In the genomic region with DNA sequence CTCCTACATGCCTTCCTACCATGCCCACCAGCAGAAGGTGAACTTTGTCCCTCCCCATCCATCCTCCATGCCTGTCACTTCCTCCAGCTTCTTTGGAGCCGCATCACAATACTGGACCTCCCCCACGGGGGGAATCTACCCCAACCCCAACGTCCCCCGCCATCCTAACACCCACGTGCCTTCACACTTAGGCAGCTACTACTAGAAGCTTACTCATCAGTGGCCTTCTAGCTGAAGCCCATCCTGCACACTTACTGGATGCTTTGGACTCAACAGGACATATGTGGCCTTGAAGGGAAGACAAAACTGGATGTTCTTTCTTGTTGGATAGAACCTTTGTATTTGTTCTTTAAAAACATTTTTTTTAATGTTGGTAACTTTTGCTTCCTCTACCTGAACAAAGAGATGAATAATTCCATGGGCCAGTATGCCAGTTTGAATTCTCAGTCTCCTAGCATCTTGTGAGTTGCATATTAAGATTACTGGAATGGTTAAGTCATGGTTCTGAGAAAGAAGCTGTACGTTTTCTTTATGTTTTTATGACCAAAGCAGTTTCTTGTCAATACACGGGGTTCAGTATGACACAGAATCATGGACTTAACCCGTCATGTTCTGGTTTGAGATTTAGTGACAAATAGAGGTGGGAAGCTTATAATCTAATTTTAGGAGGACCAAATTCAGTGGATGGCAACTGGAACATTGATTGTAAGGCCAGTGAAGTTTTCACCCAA, we compare ENCODE assay signal across 1 cellular context.
TF ChIP-seq lines count a peak whose summit lies in the region.

No MANE protein-coding gene starts in this region.

TF ChIP-seq in SK-N-SH treated with all-trans-retinoic acid at 6 μM for 48 hours, 23 proteins besides CTCF, POLR2A, EP300 and RAD21:
- no peak for TF ChIP-seq TOX (CRISPR knock-in tag; IDR thresholded peaks at IDR 0.05; ENCODE audit: borderline replicate concordance)
- no peak for TF ChIP-seq OSR1 (CRISPR knock-in tag; IDR thresholded peaks at IDR 0.05)
- no peak for TF ChIP-seq CSRNP3 (CRISPR knock-in tag; IDR thresholded peaks at IDR 0.05)
- TF ChIP-seq ZNF565 (CRISPR knock-in tag; conservative IDR thresholded peaks at IDR 0.05; ENCODE audit: low read depth), result no peak
